1 cellular context compared by ENCODE assay signal in genomic region chr10:46871583-46871982, GRCh38. TPM values are rescaled to one million over a fixed set of nuclear protein-coding genes. Genes with fewer than 3 reads are reported as not detected.
"Had no signal": no experiment of that assay in that cellular context is flagged by ENCODE, and none has a peak within 500 bp of the region (broad histone marks: within the 10 kb centered on the region; RNA-seq: fewer than 3 reads in every experiment).

No MANE protein-coding gene starts in this region.

RNA-seq across cellular contexts. Expression of gene PTPN20, which starts 39.6 kb away (rescaled TPM):
- total RNA-seq: ascending aorta had no signal
